ENCODE assay signal across 18 cellular contexts in genomic region chr19:10491472-10492047, GRCh38. TPM values are rescaled to one million over a fixed set of nuclear protein-coding genes. Genes with fewer than 3 reads are reported as not detected.
A peak's percentile ranks its signal among the peaks of the same experiment; 100 is the strongest.
DNase-seq lines count a peak whose midpoint lies in the region; ATAC-seq and TF ChIP-seq lines count a peak whose summit lies in the region.
"Had no signal": no experiment of that assay in that cellular context is flagged by ENCODE, and none has a peak within 500 bp of the region (broad histone marks: within the 10 kb centered on the region; RNA-seq: fewer than 3 reads in every experiment).

No MANE protein-coding gene starts in this region.

- TF ChIP-seq CTCF in DND-41 (IDR thresholded peaks at IDR 0.05; ENCODE audit: borderline replicate concordance, extremely low read depth, low read length, poor library complexity, severe bottlenecking): no peak
- TF ChIP-seq CTCF in upper lobe of right lung (IDR thresholded peaks at IDR 0.05): no peak

- H3K36me3 ChIP-seq in DND-41 (ENCODE audit: insufficient read depth, low read length): peaks cover 76% of the 10 kb centered on the region
- peaks cover 92% of the 10 kb centered on the region for H3K36me3 ChIP-seq in upper lobe of right lung

- H3K4me3 Mint-ChIP-seq in central memory CD8-positive, alpha-beta T cell: no peak overlapping the region
- no peak overlapping the region for H3K4me3 Mint-ChIP-seq in activated CD4-positive, alpha-beta T cell treated with anti-CD3 and anti-CD28 coated beads, Interleukin-2, amount 10 ng/mL, durations not matched to agents 24 days and 14 days
- no peak overlapping the region for H3K4me3 Mint-ChIP-seq in activated naive CD4-positive, alpha-beta T cell treated with anti-CD3 and anti-CD28 coated beads, Interleukin-2, amount 10 ng/mL, durations not matched to agents 7 days and 5 days
- H3K4me3 Mint-ChIP-seq: CD14-positive monocyte, H9 had no signal

- H3K36me3 Mint-ChIP-seq in central memory CD8-positive, alpha-beta T cell (ENCODE audit: insufficient read depth): peaks cover 74% of the 10 kb centered on the region
- H3K36me3 Mint-ChIP-seq in activated CD4-positive, alpha-beta T cell treated with anti-CD3 and anti-CD28 coated beads, Interleukin-2, amount 10 ng/mL, durations not matched to agents 24 days and 14 days (ENCODE audit: low read depth): peaks cover 52% of the 10 kb centered on the region
- peaks cover 41% of the 10 kb centered on the region for H3K36me3 Mint-ChIP-seq in activated naive CD4-positive, alpha-beta T cell treated with anti-CD3 and anti-CD28 coated beads, Interleukin-2, amount 10 ng/mL, durations not matched to agents 7 days and 5 days

- DNase-seq in DND-41 (no peak), left colon (no peak), upper lobe of right lung (no peak), NCI-H1930 (lab: John Stamatoyannopoulos, UW) (no peak)
- DNase-seq in central memory CD8-positive, alpha-beta T cell (ENCODE audit: low spot score in 2 of 2): no peak
- DNase-seq in activated CD4-positive, alpha-beta T cell treated with anti-CD3 and anti-CD28 coated beads, Interleukin-2, amount 10 ng/mL, durations not matched to agents 24 days and 14 days: no peak
- DNase-seq in activated naive CD4-positive, alpha-beta T cell treated with anti-CD3 and anti-CD28 coated beads, Interleukin-2, amount 10 ng/mL, durations not matched to agents 7 days and 5 days: no peak
- DNase-seq: DMS153, KG1, NCI-H1105 treated with DMSO at 0.1 percent for 48 hours, NCI-H524 treated with DMSO at 0.1 percent for 48 hours had no signal

- H3K27me3 ChIP-seq in DND-41 (ENCODE audit: insufficient read depth, low read length, poor library complexity): no peaks in the 10 kb centered on the region
- no peaks in the 10 kb centered on the region for H3K27me3 ChIP-seq in upper lobe of right lung
- H3K27me3 ChIP-seq: BE2C, MG63, SJCRH30 had no signal

- no peaks in the 10 kb centered on the region for H3K9me3 Mint-ChIP-seq in central memory CD8-positive, alpha-beta T cell
- H3K9me3 Mint-ChIP-seq in activated CD4-positive, alpha-beta T cell treated with anti-CD3 and anti-CD28 coated beads, Interleukin-2, amount 10 ng/mL, durations not matched to agents 24 days and 14 days: no peaks in the 10 kb centered on the region
- H3K9me3 Mint-ChIP-seq in activated naive CD4-positive, alpha-beta T cell treated with anti-CD3 and anti-CD28 coated beads, Interleukin-2, amount 10 ng/mL, durations not matched to agents 7 days and 5 days: no peaks in the 10 kb centered on the region
- H3K9me3 Mint-ChIP-seq: CD14-positive monocyte, H9 had no signal

- H3K27ac ChIP-seq in DND-41 (ENCODE audit: low read length) (peak overlapping the region; percentile 16; the same call in 1 of the 2 replicates), upper lobe of right lung (no peak overlapping the region)
- H3K27ac ChIP-seq: GM23248, SJCRH30 had no signal

- H3K4me3 ChIP-seq in DND-41 (ENCODE audit: low read depth in 1 of 2, low read length in 2 of 2) (no peak overlapping the region), upper lobe of right lung (no peak overlapping the region)
- H3K4me3 ChIP-seq: GM23248, MG63, SJCRH30 had no signal

- intact Hi-C loops in left colon (cut with DNase I, micrococcal nuclease) (no loop called here), upper lobe of right lung (cut with DNase I) (no loop called here)
- intact Hi-C loops in activated CD4-positive, alpha-beta T cell treated with anti-CD3 and anti-CD28 coated beads, Interleukin-2, amount 10 ng/mL, durations not matched to agents 24 days and 14 days (cut with micrococcal nuclease): no loop called here

- no peak overlapping the region for H3K4me2 ChIP-seq in DND-41 (ENCODE audit: insufficient read depth, low read length)

- H3K79me2 ChIP-seq in DND-41 (ENCODE audit: insufficient read depth, low read length): peaks cover 56% of the 10 kb centered on the region

- H3K4me1 Mint-ChIP-seq in central memory CD8-positive, alpha-beta T cell: peaks cover 5% of the 10 kb centered on the region
- H3K4me1 Mint-ChIP-seq in activated CD4-positive, alpha-beta T cell treated with anti-CD3 and anti-CD28 coated beads, Interleukin-2, amount 10 ng/mL, durations not matched to agents 24 days and 14 days: peaks cover 11% of the 10 kb centered on the region
- H3K4me1 Mint-ChIP-seq in activated naive CD4-positive, alpha-beta T cell treated with anti-CD3 and anti-CD28 coated beads, Interleukin-2, amount 10 ng/mL, durations not matched to agents 7 days and 5 days: peaks cover 7% of the 10 kb centered on the region
- H3K4me1 Mint-ChIP-seq: CD14-positive monocyte, H9 had no signal

- H4K20me1 ChIP-seq in DND-41 (ENCODE audit: insufficient read depth, low read length): peaks cover 35% of the 10 kb centered on the region

- H3K9ac ChIP-seq in DND-41 (ENCODE audit: low read depth, low read length): no peak overlapping the region
- H3K9ac ChIP-seq: GM23248 had no signal

- no peaks in the 10 kb centered on the region for H3K27me3 Mint-ChIP-seq in central memory CD8-positive, alpha-beta T cell
- H3K27me3 Mint-ChIP-seq in activated CD4-positive, alpha-beta T cell treated with anti-CD3 and anti-CD28 coated beads, Interleukin-2, amount 10 ng/mL, durations not matched to agents 24 days and 14 days: no peaks in the 10 kb centered on the region
- no peaks in the 10 kb centered on the region for H3K27me3 Mint-ChIP-seq in activated naive CD4-positive, alpha-beta T cell treated with anti-CD3 and anti-CD28 coated beads, Interleukin-2, amount 10 ng/mL, durations not matched to agents 7 days and 5 days

- H3K4me1 ChIP-seq in DND-41 (ENCODE audit: insufficient read depth, low read length) (peaks cover 7% of the 10 kb centered on the region; the same call in 1 of the 2 replicates), upper lobe of right lung (no peaks in the 10 kb centered on the region)
- H3K4me1 ChIP-seq: BE2C, SJCRH30 had no signal

- CTCF ChIA-PET in activated naive CD4-positive, alpha-beta T cell treated with anti-CD3 and anti-CD28 coated beads, Interleukin-2, amount 10 ng/mL, durations not matched to agents 7 days and 5 days (lab: Charles Lee): interaction anchor here (1.2 to 1.9 kb wide), 2 partner anchors 9 to 17 kb away, joined by 5 read pairs; no protein-coding TSS in a partner anchor

- no peak for ATAC-seq in DND-41 (ENCODE audit: insufficient read depth, low read depth)
- ATAC-seq in central memory CD8-positive, alpha-beta T cell (replicated peaks; ENCODE audit: extremely low read depth, poor library complexity, severe bottlenecking): no peak
- ATAC-seq in left colon: peak; percentile 10
- peak; percentile 30 for ATAC-seq in upper lobe of right lung
- ATAC-seq: Right ventricle myocardium inferior had no signal

- H3K9me3 ChIP-seq in DND-41 (ENCODE audit: insufficient read depth, low read length, severe bottlenecking) (no peaks in the 10 kb centered on the region), upper lobe of right lung (no peaks in the 10 kb centered on the region)
- H3K9me3 ChIP-seq: BE2C, MG63, SJCRH30 had no signal

- peak overlapping the region; percentile 41 for H3K27ac Mint-ChIP-seq in central memory CD8-positive, alpha-beta T cell (ENCODE audit: low read depth)
- H3K27ac Mint-ChIP-seq in activated CD4-positive, alpha-beta T cell treated with anti-CD3 and anti-CD28 coated beads, Interleukin-2, amount 10 ng/mL, durations not matched to agents 24 days and 14 days: no peak overlapping the region
- H3K27ac Mint-ChIP-seq in activated naive CD4-positive, alpha-beta T cell treated with anti-CD3 and anti-CD28 coated beads, Interleukin-2, amount 10 ng/mL, durations not matched to agents 7 days and 5 days: no peak overlapping the region

- no peak overlapping the region for H2AFZ ChIP-seq in DND-41 (ENCODE audit: low read depth, low read length)
- H2AFZ ChIP-seq: GM23248 had no signal

RNA-seq across cellular contexts. Expression of gene KEAP1, which starts 11.6 kb away (rescaled TPM):
- total RNA-seq in left colon (10 to 100 TPM; 52.3 to 54.5 TPM), upper lobe of right lung (69.1 TPM)
- total RNA-seq in activated CD4-positive, alpha-beta T cell treated with anti-CD3 and anti-CD28 coated beads, Interleukin-2, amount 10 ng/mL, durations not matched to agents 24 days and 14 days: 81.0 and 82.1 TPM in 2 replicates

RNA-seq across cellular contexts. Expression of gene S1PR5, which starts 25.7 kb away (rescaled TPM):
- total RNA-seq in left colon: under 1 TPM; 0.15 to 0.20 TPM
- 2.1 TPM for total RNA-seq in upper lobe of right lung
- total RNA-seq in activated CD4-positive, alpha-beta T cell treated with anti-CD3 and anti-CD28 coated beads, Interleukin-2, amount 10 ng/mL, durations not matched to agents 24 days and 14 days: not detected in 2 replicates

RNA-seq across cellular contexts. Expression of gene ATG4D, which starts 52.1 kb away (rescaled TPM):
- total RNA-seq in left colon (10 to 100 TPM; 87.0 to 93.9 TPM), upper lobe of right lung (21.0 TPM)
- total RNA-seq in activated CD4-positive, alpha-beta T cell treated with anti-CD3 and anti-CD28 coated beads, Interleukin-2, amount 10 ng/mL, durations not matched to agents 24 days and 14 days: 36.7 and 40.8 TPM in 2 replicates

Comparison
In these comparisons a context has a peak if more than half of its experiments do, and no peak if none do; other contexts are left out.
1. ATAC-seq: peak in left colon (single experiment) and upper lobe of right lung (single experiment); none in DND-41 (single experiment) and central memory CD8-positive, alpha-beta T cell (single experiment).